8 cellular contexts compared by ENCODE assay signal in genomic region chr5:88884435-88884877, GRCh38. TPM values are rescaled to one million over a fixed set of nuclear protein-coding genes. Genes with fewer than 3 reads are reported as not detected.
DNase-seq lines count a peak whose midpoint lies in the region; ATAC-seq and TF ChIP-seq lines count a peak whose summit lies in the region.

No MANE protein-coding gene starts in this region.

- H3K4me1 ChIP-seq in OCI-LY1 (ENCODE audit: insufficient read depth, low read length, severe bottlenecking) (peaks cover 68% of the 10 kb centered on the region), endocrine pancreas (ENCODE audit: control insufficient read depth, insufficient read depth, low read length) (no peaks in the 10 kb centered on the region), neutrophil (ENCODE audit: control insufficient read depth in 1 of 2, insufficient read depth in 1 of 2, low read depth in 1 of 2, low read length in 1 of 2) (peaks cover 36 to 43% of the 10 kb centered on the region in 2 experiments)

- peak overlapping the region; percentile 90 for H3K4me2 ChIP-seq in OCI-LY1 (ENCODE audit: low read length)

- H4K20me1 ChIP-seq in OCI-LY1 (ENCODE audit: insufficient read depth, low read length): no peaks in the 10 kb centered on the region

- no peaks in the 10 kb centered on the region for H3K27me3 ChIP-seq in GM06990 (replicated peaks; ENCODE audit: control insufficient read depth, insufficient read depth, low read length)
- no peaks in the 10 kb centered on the region for H3K27me3 ChIP-seq in OCI-LY1 (ENCODE audit: insufficient read depth, low read length)
- H3K27me3 ChIP-seq in endocrine pancreas (ENCODE audit: control insufficient read depth, insufficient read depth, low read length): peaks cover 4% of the 10 kb centered on the region
- H3K27me3 ChIP-seq in neutrophil: peaks cover 81% of the 10 kb centered on the region

- H3F3A ChIP-seq in OCI-LY1 (ENCODE audit: insufficient read depth, low read length): no peaks in the 10 kb centered on the region; the same call in 1 of the 2 replicates

- peak overlapping the region; percentile 93 for H3K4me3 ChIP-seq in GM06990 (replicated peaks; ENCODE audit: low read depth, low read length)
- peak overlapping the region; percentile 94 for H3K4me3 ChIP-seq in OCI-LY1 (ENCODE audit: low read depth, low read length, poor library complexity, severe bottlenecking)
- peak overlapping the region; percentile 88 for H3K4me3 ChIP-seq in endocrine pancreas (ENCODE audit: control insufficient read depth, insufficient read depth, low read length)
- peak overlapping the region; percentile 69 to 86 for H3K4me3 ChIP-seq in neutrophil (ENCODE audit: low read depth in 1 of 2, low read length in 1 of 2)

- no peak for ATAC-seq in left lobe of liver

- peak overlapping the region; percentile 98 for H3K9ac ChIP-seq in OCI-LY1 (ENCODE audit: low read length)
- no peak overlapping the region for H3K9ac ChIP-seq in endocrine pancreas (ENCODE audit: control insufficient read depth, insufficient read depth, low read length)

- intact Hi-C loops in head of caudate nucleus (cut with DNase I): loop anchor here (10.0 kb wide), 1 partner anchor 1520 kb away; the partner anchor contains the start of gene CETN3

- H3K9me2 ChIP-seq in OCI-LY1 (ENCODE audit: low read depth, low read length): no peaks in the 10 kb centered on the region

- H3K27ac ChIP-seq in OCI-LY1 (ENCODE audit: low read depth, low read length, poor library complexity, severe bottlenecking) (peak overlapping the region; percentile 71), neutrophil (peak overlapping the region; percentile 69)

- peaks cover 34% of the 10 kb centered on the region for H3K79me2 ChIP-seq in OCI-LY1 (ENCODE audit: insufficient read depth, low read length)

- H2AFZ ChIP-seq in OCI-LY1 (ENCODE audit: low read length): no peak overlapping the region

- H3K9me3 ChIP-seq in OCI-LY1 (ENCODE audit: low read length) (no peaks in the 10 kb centered on the region), endocrine pancreas (ENCODE audit: control insufficient read depth, low read length) (no peaks in the 10 kb centered on the region), neutrophil (no peaks in the 10 kb centered on the region)

- H3K36me3 ChIP-seq in GM06990 (ENCODE audit: control insufficient read depth, insufficient read depth, low read length) (no peaks in the 10 kb centered on the region; the same call in 1 of the 2 replicates), OCI-LY1 (ENCODE audit: insufficient read depth, low read length) (no peaks in the 10 kb centered on the region), endocrine pancreas (ENCODE audit: control insufficient read depth, insufficient read depth, low read length) (no peaks in the 10 kb centered on the region), neutrophil (no peaks in the 10 kb centered on the region)

- TF ChIP-seq CTCF in GM06990 (IDR thresholded peaks at IDR 0.05; ENCODE audit: insufficient read depth, low read length, poor library complexity, severe bottlenecking): no peak
- no peak for TF ChIP-seq CTCF in OCI-LY1 (IDR thresholded peaks at IDR 0.05; ENCODE audit: low read length)
- TF ChIP-seq CTCF in neutrophil (IDR thresholded peaks at IDR 0.05): no peak

- DNase-seq in GM06990 (ENCODE audit: extremely low read depth, insufficient read length): no peak
- no peak for DNase-seq in head of caudate nucleus
- DNase-seq in cerebellar nuclear complex (lab: John Stamatoyannopoulos, UW): no peak
- DNase-seq in activated CD4-positive, CD25-positive, alpha-beta regulatory T cell treated with anti-CD3 and anti-CD28 coated beads, Interleukin-2, amount 50 U/mL, for 72 hours: no peak
- no peak for DNase-seq in left lobe of liver (ENCODE audit: low spot score)

RNA-seq across cellular contexts. Expression of gene MEF2C, which starts 1.5 kb away (rescaled TPM):
- 5.1 TPM for total RNA-seq in left lobe of liver
